ENCODE assay signal across 10 cellular contexts in genomic region chr13:44974056-44974798, GRCh38. TPM values are rescaled to one million over a fixed set of nuclear protein-coding genes. Genes with fewer than 3 reads are reported as not detected.
DNase-seq lines count a peak whose midpoint lies in the region; ATAC-seq and TF ChIP-seq lines count a peak whose summit lies in the region.
"Had no signal": no experiment of that assay in that cellular context is flagged by ENCODE, and none has a peak within 500 bp of the region (broad histone marks: within the 10 kb centered on the region; RNA-seq: fewer than 3 reads in every experiment).

No MANE protein-coding gene starts in this region.

- no TSS peak for BruUV-seq in PC-9 (replicated peaks; lab: Mats Ljungman, UMichigan)

- peaks cover 5% of the 10 kb centered on the region for H3K4me1 ChIP-seq in PC-9 (replicated peaks; ENCODE audit: insufficient read depth)

- H3K9me3 ChIP-seq in PC-9 (ENCODE audit: insufficient read depth, low read depth) = no peaks in the 10 kb centered on the region

- no peak for TF ChIP-seq CTCF in PC-9 (conservative IDR thresholded peaks at IDR 0.05)

- DNase-seq in amniotic epithelial cell (ENCODE audit: low read depth) = peak; percentile 79
- peak; percentile 63 for DNase-seq in pulmonary artery endothelial cell (ENCODE audit: low read depth, low spot score)
- DNase-seq in NCI-H2227 treated with DMSO at 0.1 percent for 48 hours (lab: John Stamatoyannopoulos, UW) = no peak
- no peak for DNase-seq in PC-9
- no peak for DNase-seq in DMS114 treated with DMSO at 0.1 percent for 48 hours (lab: John Stamatoyannopoulos, UW; ENCODE audit: unreplicated experiment)
- DNase-seq in cerebellar nuclear complex (lab: John Stamatoyannopoulos, UW) = no peak
- DNase-seq: stimulated activated naive CD8-positive, alpha-beta T cell treated with anti-CD3 and anti-CD28 coated beads, Interleukin-15, amount 100 ng/mL, for 72 hours had no signal

- intact Hi-C loops in PC-9 (cut with micrococcal nuclease; ENCODE audit: unreplicated experiment) = loop anchor here (5.0 to 10.0 kb wide), 2 partner anchors 418 to 729 kb away; no protein-coding TSS in a partner anchor

- CTCF ChIA-PET in PC-9 (lab: Charles Lee) = interaction anchor here (1.2 to 1.4 kb wide), 2 partner anchors 307 to 420 kb away, joined by 3 to 4 read pairs; no protein-coding TSS in a partner anchor

- peaks cover 25% of the 10 kb centered on the region for H3K36me3 ChIP-seq in PC-9 (ENCODE audit: low read depth)

- no peaks in the 10 kb centered on the region for H3K9me2 ChIP-seq in PC-9 (ENCODE audit: insufficient read depth)

- H3K4me3 ChIP-seq in PC-9 = no peak overlapping the region

- POLR2A ChIA-PET in PC-9 (lab: Charles Lee; ENCODE audit: unreplicated experiment) = no interaction called here

- no peak overlapping the region for H3K27ac ChIP-seq in PC-9

- H3K27me3 ChIP-seq in PC-9 (ENCODE audit: insufficient read depth, low read depth) = no peaks in the 10 kb centered on the region

- H3F3A ChIP-seq in PC-9 (ENCODE audit: insufficient read depth, low read depth) = peaks cover 15% of the 10 kb centered on the region; the same call in 1 of the 2 replicates

- peak; percentile 47 for ATAC-seq in GM18868 (IDR thresholded peaks at IDR 0.05; ENCODE audit: unreplicated experiment)
- ATAC-seq in HG02981 (IDR thresholded peaks at IDR 0.05; ENCODE audit: unreplicated experiment) = peak; percentile 66
- ATAC-seq: natural killer cell treated with Interleukin-12 subunit alpha and Interleukin-12 subunit beta and Interleukin-15 and Interleukin-18, amount 100 ng/mL, for 72 hours; stimulated activated naive CD8-positive, alpha-beta T cell treated with anti-CD3 and anti-CD28 coated beads, Interleukin-15, amount 100 ng/mL, for 72 hours had no signal

- H3K4me2 ChIP-seq in PC-9 = no peak overlapping the region

- H3K79me2 ChIP-seq in PC-9 (ENCODE audit: low read depth) = peaks cover 18% of the 10 kb centered on the region; the same call in 1 of the 2 replicates

- no peak overlapping the region for H2AFZ ChIP-seq in PC-9

- no peaks in the 10 kb centered on the region; the same call in 1 of the 2 replicates for H4K20me1 ChIP-seq in PC-9 (ENCODE audit: insufficient read depth)

RNA-seq across cellular contexts. Expression of gene NUFIP1, which starts 15.0 kb away (rescaled TPM):
- 2.5 TPM in 2 replicates for total RNA-seq in pulmonary artery endothelial cell
- total RNA-seq in PC-9 (2021) = 6.7 and 7.3 TPM in 2 replicates

RNA-seq across cellular contexts. Expression of gene GPALPP1, which starts 15.1 kb away (rescaled TPM):
- 28.9 and 30.1 TPM in 2 replicates for total RNA-seq in pulmonary artery endothelial cell
- 36.4 and 42.2 TPM in 2 replicates for total RNA-seq in PC-9 (2021)

Comparison
In these comparisons a context has a peak if more than half of its experiments do, and no peak if none do; other contexts are left out.
1. DNase-seq: peak in amniotic epithelial cell (single experiment) and pulmonary artery endothelial cell (single experiment); none in NCI-H2227 treated with DMSO at 0.1 percent for 48 hours (single experiment), PC-9 (0 of 2), DMS114 treated with DMSO at 0.1 percent for 48 hours (single experiment) and cerebellar nuclear complex (0 of 2).